Comparison of ENCODE assay signal across 29 cellular contexts in the genomic region with DNA sequence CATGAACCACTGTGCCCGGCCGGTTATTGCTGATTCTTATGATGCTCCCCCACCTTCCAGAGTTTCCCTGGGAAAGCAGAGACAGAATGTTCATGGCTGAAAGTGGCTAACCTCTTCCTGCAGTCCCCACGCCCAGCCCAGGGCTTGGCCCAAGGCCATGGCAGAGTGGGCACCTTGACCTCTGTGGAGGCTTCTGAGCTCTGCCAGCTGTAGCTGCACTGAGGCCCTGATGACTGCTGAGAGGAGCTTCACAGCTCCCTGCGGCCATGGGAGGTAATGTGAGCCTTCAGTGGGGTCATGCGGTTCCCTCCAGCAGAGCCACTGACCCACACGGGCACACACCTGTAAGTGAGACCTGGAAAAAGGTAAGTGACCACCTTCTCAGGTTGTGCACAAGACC. TPM values are rescaled to one million over a fixed set of nuclear protein-coding genes. Genes with fewer than 3 reads are reported as not detected.
"Had no signal": no experiment of that assay in that cellular context is flagged by ENCODE, and none has a peak within 500 bp of the region (broad histone marks: within the 10 kb centered on the region; RNA-seq: fewer than 3 reads in every experiment).

No MANE protein-coding gene starts in this region.

- H3K4me1 ChIP-seq: breast epithelium, lower lobe of right lung, parathyroid adenoma, upper lobe of right lung had no signal

- DNase-seq: activated CD4-positive, alpha-beta T cell treated with anti-CD3 and anti-CD28 coated beads for 48 hours; activated CD4-positive, alpha-beta T cell treated with anti-CD3 and anti-CD28 coated beads, Interleukin-2, amount 50 U/mL, for 48 hours; activated CD4-positive, CD25-positive, alpha-beta regulatory T cell; activated CD8-positive, alpha-beta memory T cell treated with anti-CD3 and anti-CD28 coated beads for 24 hours; activated effector memory CD4-positive, alpha-beta T cell treated with anti-CD3 and anti-CD28 coated beads, Interleukin-2, amount 50 U/mL, for 16 hours; activated naive CD4-positive, alpha-beta T cell treated with anti-CD3 and anti-CD28 coated beads, Interleukin-2, amount 10 ng/mL, durations not matched to agents 7 days and 5 days; amygdala; central memory CD4-positive, alpha-beta T cell; endodermal cell; foreskin fibroblast; head of caudate nucleus; hippocampal formation; left colon; lower lobe of right lung; mucosa of descending colon; nucleus accumbens; stimulated activated CD4-positive, alpha-beta T cell treated with anti-CD3 and anti-CD28 coated beads, Interleukin-12 subunit alpha, Interleukin-12 subunit beta, amount 100 ng/mL, for 4 hours; stimulated activated CD4-positive, alpha-beta T cell treated with anti-CD3 and anti-CD28 coated beads, Interleukin-4, amount 100 ng/mL, for 24 hours; upper lobe of right lung had no signal

- H3K9me3 ChIP-seq: breast epithelium, lower lobe of right lung, mucosa of descending colon, upper lobe of right lung had no signal

- H3K27me3 ChIP-seq: breast epithelium, upper lobe of right lung had no signal

- H2AFZ ChIP-seq: parathyroid adenoma had no signal

- H3K9me3 Mint-ChIP-seq: activated naive CD4-positive, alpha-beta T cell treated with anti-CD3 and anti-CD28 coated beads, Interleukin-2, amount 10 ng/mL, durations not matched to agents 7 days and 5 days; activated T-helper 1 cell treated with anti-CD3 and anti-CD28 coated beads, Interleukin-12 subunit alpha, Interleukin-12 subunit beta, Interleukin-2, Interleukin-4 antibody, amounts not matched to agents 30 ng/mL and 10 ng/mL and 1 ng/mL, durations not matched to agents 14 hours and 24 hours and 36 hours; dendritic cell treated with granulocyte-macrophage colony-stimulating factor and Interleukin-4, amounts not matched to agents 40 ng/mL and 50 ng/mL, for 4 days; endodermal cell; stimulated activated effector memory CD8-positive, alpha-beta T cell treated with anti-CD3 and anti-CD28 coated beads, Interleukin-12 subunit alpha, Interleukin-12 subunit beta, amount 100 ng/mL, for 72 hours; stimulated activated naive CD8-positive, alpha-beta T cell treated with anti-CD3 and anti-CD28 coated beads, Interleukin-15, Interleukin-2, amounts not matched to agents 100 ng/mL and 50 ng/mL, for 24 hours had no signal

- H3K4me1 Mint-ChIP-seq: activated naive CD4-positive, alpha-beta T cell treated with anti-CD3 and anti-CD28 coated beads, Interleukin-2, amount 10 ng/mL, durations not matched to agents 7 days and 5 days; stimulated activated effector memory CD8-positive, alpha-beta T cell treated with anti-CD3 and anti-CD28 coated beads, Interleukin-12 subunit alpha, Interleukin-12 subunit beta, amount 100 ng/mL, for 72 hours had no signal

- H3K27ac Mint-ChIP-seq: activated naive CD4-positive, alpha-beta T cell treated with anti-CD3 and anti-CD28 coated beads, Interleukin-2, amount 10 ng/mL, durations not matched to agents 7 days and 5 days; activated T-helper 1 cell treated with anti-CD3 and anti-CD28 coated beads, Interleukin-12 subunit alpha, Interleukin-12 subunit beta, Interleukin-2, Interleukin-4 antibody, amounts not matched to agents 30 ng/mL and 10 ng/mL and 1 ng/mL, durations not matched to agents 14 hours and 24 hours and 36 hours; dendritic cell treated with granulocyte-macrophage colony-stimulating factor and Interleukin-4, amounts not matched to agents 40 ng/mL and 50 ng/mL, for 4 days; endodermal cell; stimulated activated effector memory CD8-positive, alpha-beta T cell treated with anti-CD3 and anti-CD28 coated beads, Interleukin-12 subunit alpha, Interleukin-12 subunit beta, amount 100 ng/mL, for 72 hours; stimulated activated naive CD8-positive, alpha-beta T cell treated with anti-CD3 and anti-CD28 coated beads, Interleukin-15, Interleukin-2, amounts not matched to agents 100 ng/mL and 50 ng/mL, for 24 hours had no signal

- H3K4me3 ChIP-seq: breast epithelium, lower lobe of right lung, mucosa of descending colon, upper lobe of right lung had no signal

- ATAC-seq: esophagus mucosa; left colon; mucosa of descending colon; stimulated activated effector memory CD8-positive, alpha-beta T cell treated with anti-CD3 and anti-CD28 coated beads, Interleukin-12 subunit alpha, Interleukin-12 subunit beta, amount 100 ng/mL, for 72 hours; upper lobe of right lung had no signal

- H3K79me2 ChIP-seq: parathyroid adenoma had no signal

- H3K27ac ChIP-seq: lower lobe of right lung, parathyroid adenoma, upper lobe of right lung had no signal

- H3K36me3 ChIP-seq: breast epithelium, lower lobe of right lung, upper lobe of right lung had no signal

- H3K4me3 Mint-ChIP-seq: activated naive CD4-positive, alpha-beta T cell treated with anti-CD3 and anti-CD28 coated beads, Interleukin-2, amount 10 ng/mL, durations not matched to agents 7 days and 5 days; activated T-helper 1 cell treated with anti-CD3 and anti-CD28 coated beads, Interleukin-12 subunit alpha, Interleukin-12 subunit beta, Interleukin-2, Interleukin-4 antibody, amounts not matched to agents 30 ng/mL and 10 ng/mL and 1 ng/mL, durations not matched to agents 14 hours and 24 hours and 36 hours; dendritic cell treated with granulocyte-macrophage colony-stimulating factor and Interleukin-4, amounts not matched to agents 40 ng/mL and 50 ng/mL, for 4 days; endodermal cell; stimulated activated effector memory CD8-positive, alpha-beta T cell treated with anti-CD3 and anti-CD28 coated beads, Interleukin-12 subunit alpha, Interleukin-12 subunit beta, amount 100 ng/mL, for 72 hours; stimulated activated naive CD8-positive, alpha-beta T cell treated with anti-CD3 and anti-CD28 coated beads, Interleukin-15, Interleukin-2, amounts not matched to agents 100 ng/mL and 50 ng/mL, for 24 hours had no signal

- H3K36me3 Mint-ChIP-seq: activated naive CD4-positive, alpha-beta T cell treated with anti-CD3 and anti-CD28 coated beads, Interleukin-2, amount 10 ng/mL, durations not matched to agents 7 days and 5 days; stimulated activated effector memory CD8-positive, alpha-beta T cell treated with anti-CD3 and anti-CD28 coated beads, Interleukin-12 subunit alpha, Interleukin-12 subunit beta, amount 100 ng/mL, for 72 hours had no signal

RNA-seq across cellular contexts. Expression of a gene that starts 13.3 kb away (rescaled TPM):
- total RNA-seq: pulmonary artery endothelial cell had no signal
- polyA plus RNA-seq: keratinocyte, neural cell had no signal
